8 cellular contexts compared by ENCODE assay signal in the genomic region with DNA sequence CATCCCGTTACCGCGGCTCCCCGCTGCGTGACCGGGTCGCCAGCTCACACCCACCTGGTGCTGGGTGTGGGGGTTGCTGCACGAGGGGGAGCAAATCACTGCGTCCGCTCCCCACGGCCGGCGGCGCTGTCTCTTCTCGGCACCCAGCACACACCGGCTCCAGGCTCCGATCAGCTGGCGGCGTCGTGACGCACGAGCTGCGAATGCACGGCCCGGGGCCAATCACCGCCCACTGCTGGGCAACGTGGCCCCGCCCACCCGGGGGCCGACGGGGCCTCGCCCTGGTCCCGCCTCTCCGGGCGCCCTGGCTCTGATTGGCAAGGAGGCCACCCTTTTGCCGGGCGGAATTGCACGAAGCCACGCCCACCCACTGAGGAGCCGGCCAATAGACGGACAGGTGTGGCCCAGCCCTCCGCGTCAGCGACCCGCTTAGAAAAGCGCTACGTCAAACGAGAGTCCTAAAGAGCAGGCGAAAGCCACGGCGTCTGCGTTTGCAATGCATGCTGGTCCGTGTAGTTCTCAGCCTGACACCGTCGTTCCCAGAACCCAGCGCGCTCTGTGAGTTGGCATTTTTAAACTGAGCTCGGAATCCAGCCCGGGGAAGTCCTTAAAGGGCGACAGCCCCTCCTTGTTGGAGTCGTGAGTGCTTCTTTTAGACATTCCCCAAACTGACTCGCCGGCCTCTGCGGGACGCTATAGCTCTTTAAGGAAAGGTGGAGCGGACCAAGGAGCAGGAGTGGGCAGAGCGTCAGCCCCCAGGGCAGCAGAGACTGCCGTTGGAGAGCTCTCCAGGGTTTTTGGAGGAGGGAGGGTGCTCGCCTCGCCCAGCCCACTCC. TPM values are rescaled to one million over a fixed set of nuclear protein-coding genes. Genes with fewer than 3 reads are reported as not detected.
DNase-seq lines count a peak whose midpoint lies in the region; ATAC-seq and TF ChIP-seq lines count a peak whose summit lies in the region.

No MANE protein-coding gene starts in this region.

- peak overlapping the region; percentile 76 for H3K4me2 ChIP-seq in PC-9

- no peaks in the 10 kb centered on the region for H3K27me3 ChIP-seq in PC-9 (ENCODE audit: insufficient read depth, low read depth)
- no peaks in the 10 kb centered on the region for H3K27me3 ChIP-seq in muscle layer of colon (ENCODE audit: control insufficient read depth in 1 of 2, insufficient read depth in 2 of 2, low read length in 2 of 2)

- H3K4me3 ChIP-seq in Jurkat, Clone E6-1 (ENCODE audit: low read length): peak overlapping the region; percentile 88
- H3K4me3 ChIP-seq in PC-9 (peak overlapping the region; percentile 81), muscle layer of colon (ENCODE audit: low read depth in 1 of 2, low read length in 2 of 2) (peak overlapping the region; percentile 66 to 95)

- H3K36me3 ChIP-seq in PC-9 (ENCODE audit: low read depth) (0 out of 2 replicates have a peak, but pooled peaks cover 14% of the 10 kb centered on the region), muscle layer of colon (ENCODE audit: insufficient read depth, low read length) (peaks cover 20% of the 10 kb centered on the region)

- H3K4me1 ChIP-seq in PC-9 (replicated peaks; ENCODE audit: insufficient read depth) (peaks cover 25% of the 10 kb centered on the region), muscle layer of colon (ENCODE audit: insufficient read depth, low read length) (peaks cover 33% of the 10 kb centered on the region)

- peak overlapping the region; percentile 94 for H3K9ac ChIP-seq in muscle layer of colon (ENCODE audit: low read length)

- intact Hi-C loops in PC-9 (cut with micrococcal nuclease; ENCODE audit: unreplicated experiment): loop anchor here (2.0 to 10.0 kb wide), 8 partner anchors 37 to 685 kb away; a partner anchor contains a TSS

- H4K20me1 ChIP-seq in PC-9 (ENCODE audit: insufficient read depth): peaks cover 4% of the 10 kb centered on the region; the same call in 1 of the 2 replicates

- ATAC-seq in GM21619 (IDR thresholded peaks at IDR 0.05; ENCODE audit: unreplicated experiment) (peak; percentile 66), esophagus mucosa (peak; percentile 82)

- H3F3A ChIP-seq in PC-9 (ENCODE audit: insufficient read depth, low read depth): peaks cover 44% of the 10 kb centered on the region

- H3K79me2 ChIP-seq in PC-9 (ENCODE audit: low read depth): peaks cover 20% of the 10 kb centered on the region

- TF ChIP-seq CTCF in PC-9 (conservative IDR thresholded peaks at IDR 0.05): peak; percentile 31; the same call in 1 of the 2 replicates

- no peaks in the 10 kb centered on the region for H3K9me2 ChIP-seq in PC-9 (ENCODE audit: insufficient read depth)

- DNase-seq in DMS153 treated with DMSO at 0.1 percent for 48 hours (lab: John Stamatoyannopoulos, UW; ENCODE audit: unreplicated experiment): peak; percentile 83
- peak; percentile 100 for DNase-seq in Jurkat, Clone E6-1 (ENCODE audit: low read depth, low spot score)
- DNase-seq in PC-9: peak; percentile 99 to 100
- peak; percentile 99 to 100 for DNase-seq in activated T-cell treated with anti-CD3 and anti-CD28 coated beads, Interleukin-2, amount 50 U/mL, for 48 hours
- peak; percentile 99 for DNase-seq in stimulated activated CD8-positive, alpha-beta memory T cell treated with anti-CD3 and anti-CD28 coated beads, Interleukin-7, amount 100 ng/mL, for 24 hours (ENCODE audit: low read depth)

- BruUV-seq in PC-9 (replicated peaks; lab: Mats Ljungman, UMichigan): TSS peak; percentile 74

- POLR2A ChIA-PET in PC-9 (lab: Charles Lee; ENCODE audit: unreplicated experiment): interaction anchor here (0.5 to 2.0 kb wide), 22 partner anchors 8 to 1013 kb away, joined by 3 to 18 read pairs (median 4); a partner anchor contains a TSS

- peak overlapping the region; percentile 15; the same call in 1 of the 2 replicates for H2AFZ ChIP-seq in PC-9

- CTCF ChIA-PET in PC-9 (lab: Charles Lee): interaction anchor here (0.6 to 2.0 kb wide), 10 partner anchors 33 to 1295 kb away, joined by 3 to 11 read pairs (median 4); a partner anchor contains a TSS

- H3K9me3 ChIP-seq in PC-9 (ENCODE audit: insufficient read depth, low read depth) (no peaks in the 10 kb centered on the region), muscle layer of colon (ENCODE audit: low read length) (no peaks in the 10 kb centered on the region)

- peak overlapping the region; percentile 99 for H3K27ac ChIP-seq in PC-9
- peak overlapping the region; percentile 98 for H3K27ac ChIP-seq in muscle layer of colon (ENCODE audit: low read depth, low read length)

RNA-seq across cellular contexts. Expression of a gene that starts 6.1 kb away (rescaled TPM):
- not detected for polyA plus RNA-seq in Jurkat, Clone E6-1 (2012; ENCODE audit: insufficient read depth, insufficient read length)
- 6.1 and 6.7 TPM in 2 replicates for total RNA-seq in PC-9 (2021)
- total RNA-seq in esophagus mucosa: 10.9 TPM

RNA-seq across cellular contexts. Expression of a gene that starts 8.2 kb away (rescaled TPM):
- polyA plus RNA-seq in Jurkat, Clone E6-1 (2012; ENCODE audit: insufficient read depth, insufficient read length): 9.3 TPM
- 20.2 and 20.5 TPM in 2 replicates for total RNA-seq in PC-9 (2021)
- total RNA-seq in esophagus mucosa: 10.2 TPM

RNA-seq across cellular contexts. Expression of a gene that starts 26.4 kb away (rescaled TPM):
- polyA plus RNA-seq in Jurkat, Clone E6-1 (2012; ENCODE audit: insufficient read depth, insufficient read length): not detected
- total RNA-seq in PC-9 (2021) (9.5 and 10.5 TPM in 2 replicates), esophagus mucosa (2.7 TPM)

RNA-seq across cellular contexts. Expression of a gene that starts 31.6 kb away (rescaled TPM):
- polyA plus RNA-seq in Jurkat, Clone E6-1 (2012; ENCODE audit: insufficient read depth, insufficient read length): 317 TPM
- total RNA-seq in PC-9 (2021): 437 and 496 TPM in 2 replicates
- 171 TPM for total RNA-seq in esophagus mucosa

RNA-seq across cellular contexts. Expression of a gene that starts 45.6 kb away (rescaled TPM):
- polyA plus RNA-seq in Jurkat, Clone E6-1 (2012; ENCODE audit: insufficient read depth, insufficient read length): 13.4 TPM
- total RNA-seq in PC-9 (2021): 0.57 and 0.75 TPM in 2 replicates
- total RNA-seq in esophagus mucosa: 28.4 TPM

Comparison
In these comparisons a context has a peak if more than half of its experiments do, and no peak if none do; other contexts are left out.
1. Peak in every context shown above with its lines: DNase-seq, ATAC-seq, H3K4me3 ChIP-seq and H3K27ac ChIP-seq.